16 cellular contexts compared by ENCODE assay signal in the genomic region with DNA sequence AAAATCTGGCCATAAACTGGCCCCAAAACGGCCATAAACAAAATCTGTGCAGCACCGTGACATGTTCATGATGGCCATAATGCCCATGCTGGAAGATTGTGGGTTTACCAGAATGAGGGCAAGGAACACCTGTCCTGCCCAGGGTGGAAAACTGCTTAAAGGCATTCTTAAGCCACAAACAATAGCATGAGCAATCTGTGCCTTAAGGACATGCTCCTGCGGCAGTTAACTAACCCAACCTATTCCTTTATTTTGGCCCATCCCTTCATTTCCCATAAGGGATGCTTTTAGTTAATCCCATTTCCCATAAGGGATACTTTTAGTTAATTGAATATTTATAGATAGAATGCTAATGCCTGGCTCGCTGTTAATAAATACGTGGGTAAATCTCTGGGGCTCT. TPM values are rescaled to one million over a fixed set of nuclear protein-coding genes. Genes with fewer than 3 reads are reported as not detected.
"Had no signal": no experiment of that assay in that cellular context is flagged by ENCODE, and none has a peak within 500 bp of the region (broad histone marks: within the 10 kb centered on the region; RNA-seq: fewer than 3 reads in every experiment).

No MANE protein-coding gene starts in this region.

RNA-seq across cellular contexts. Expression of a gene that starts 29.4 kb away (rescaled TPM):
- total RNA-seq: activated naive CD4-positive, alpha-beta T cell treated with anti-CD3 and anti-CD28 coated beads for 36 hours; activated naive CD4-positive, alpha-beta T cell treated with anti-CD3 and anti-CD28 coated beads, Interleukin-2, amount 50 U/mL, for 72 hours; activated naive CD8-positive, alpha-beta T cell treated with anti-CD3 and anti-CD28 coated beads for 36 hours; activated naive CD8-positive, alpha-beta T cell treated with anti-CD3 and anti-CD28 coated beads, Interleukin-2, amount 10 ng/mL, durations not matched to agents 7 days and 5 days; activated T-cell treated with anti-CD3 and anti-CD28 coated beads, Interleukin-2, amount 50 U/mL, for 72 hours; activated T-helper 1 cell treated with anti-CD3 and anti-CD28 coated beads, Interleukin-12 subunit alpha, Interleukin-12 subunit beta, Interleukin-2, Interleukin-4 antibody, amounts not matched to agents 30 ng/mL and 10 ng/mL and 1 ng/mL, durations not matched to agents 14 hours and 24 hours and 36 hours; activated T-helper 17 cell treated with anti-CD3 and anti-CD28 coated beads, Interleukin-2, amount 50 U/mL, for 72 hours; activated T-helper 2 cell treated with anti-CD3 and anti-CD28 coated beads, Interferon-gamma antibody, Interleukin-2, Interleukin-4, amounts not matched to agents 10 μg/mL and 5 μg/mL and 100 μg/mL, durations not matched to agents 14 hours and 24 hours and 36 hours; aorta; ascending aorta; astrocyte; bronchial epithelial cell; cardiac muscle cell; cardiac septum; chondrocyte had no signal
- polyA plus RNA-seq: adrenal gland, cardiac muscle cell had no signal
